1 cellular context compared by ENCODE assay signal in the genomic region with DNA sequence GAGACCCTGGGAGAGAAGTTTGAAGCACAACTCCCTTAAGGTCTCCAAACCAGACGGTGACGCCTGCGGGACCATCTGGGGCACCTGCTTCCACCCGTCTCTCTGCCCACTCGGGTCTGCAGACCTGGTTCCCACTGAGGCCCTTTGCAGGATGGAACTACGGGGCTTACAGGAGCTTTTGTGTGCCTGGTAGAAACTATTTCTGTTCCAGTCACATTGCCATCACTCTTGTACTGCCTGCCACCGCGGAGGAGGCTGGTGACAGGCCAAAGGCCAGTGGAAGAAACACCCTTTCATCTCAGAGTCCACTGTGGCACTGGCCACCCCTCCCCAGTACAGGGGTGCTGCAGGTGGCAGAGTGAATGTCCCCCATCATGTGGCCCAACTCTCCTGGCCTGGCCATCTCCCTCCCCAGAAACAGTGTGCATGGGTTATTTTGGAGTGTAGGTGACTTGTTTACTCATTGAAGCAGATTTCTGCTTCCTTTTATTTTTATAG.
TF ChIP-seq lines count a peak whose summit lies in the region.

No MANE protein-coding gene starts in this region.

TF ChIP-seq in GM23338, 12 proteins besides CTCF, POLR2A, EP300 and RAD21 (continued from another document):
- no peak for TF ChIP-seq REST (IDR thresholded peaks at IDR 0.05; ENCODE audit: unreplicated experiment)
- no peak for TF ChIP-seq EZH2phosphoT487 (IDR thresholded peaks at IDR 0.05; ENCODE audit: unreplicated experiment)
- TF ChIP-seq EZH2 (IDR thresholded peaks at IDR 0.05; ENCODE audit: low read depth, unreplicated experiment), result no peak
- no peak for TF ChIP-seq NANOG (IDR thresholded peaks at IDR 0.05; ENCODE audit: borderline replicate concordance)
- TF ChIP-seq ETS1 (IDR thresholded peaks at IDR 0.05), result no peak
- TF ChIP-seq CREB1 (CRISPR knock-in tag; IDR thresholded peaks at IDR 0.05; ENCODE audit: low read depth), result no peak
- TF ChIP-seq POLR2AphosphoS5 (IDR thresholded peaks at IDR 0.05; ENCODE audit: low read depth), result no peak
- no peak for TF ChIP-seq ZNF114 (CRISPR knock-in tag; IDR thresholded peaks at IDR 0.05)
- TF ChIP-seq ZNF462 (CRISPR knock-in tag; IDR thresholded peaks at IDR 0.05), result no peak
- no peak for TF ChIP-seq ZNF331 (CRISPR knock-in tag; IDR thresholded peaks at IDR 0.05; ENCODE audit: low read depth)
- no peak for TF ChIP-seq STAT1 (IDR thresholded peaks at IDR 0.05; ENCODE audit: unreplicated experiment)
TF ChIP-seq in GM23338: peak in this region for 0.
